ENCODE assay signal across 3 cellular contexts in the genomic region with DNA sequence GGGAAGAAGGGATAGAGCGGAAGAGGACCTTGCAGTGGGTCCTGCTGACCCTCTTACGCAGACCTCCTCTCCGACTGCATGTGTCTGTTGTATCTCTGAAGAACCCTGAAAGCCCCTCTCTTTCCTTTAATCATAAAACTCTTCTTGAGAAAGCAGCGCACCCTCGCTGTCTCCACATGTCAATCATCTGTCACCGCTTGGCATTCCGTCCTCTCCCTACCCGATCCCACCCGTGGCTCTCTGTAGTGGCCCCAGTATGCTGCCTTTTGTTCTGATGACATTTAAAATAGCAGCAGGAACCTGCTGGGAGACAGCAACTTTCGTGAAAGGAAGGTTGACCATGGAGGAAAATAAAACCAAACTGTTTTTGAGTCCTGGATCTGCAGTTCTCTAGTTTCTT.
"Had no signal": no experiment of that assay in that cellular context is flagged by ENCODE, and none has a peak within 500 bp of the region (broad histone marks: within the 10 kb centered on the region; RNA-seq: fewer than 3 reads in every experiment).

No MANE protein-coding gene starts in this region.

- H3K4me3 ChIP-seq: GM12878 had no signal

- DNase-seq: GDM1, GF-D8 had no signal

- ATAC-seq: GM12878 had no signal
